14 cellular contexts compared by ENCODE assay signal in the genomic region with DNA sequence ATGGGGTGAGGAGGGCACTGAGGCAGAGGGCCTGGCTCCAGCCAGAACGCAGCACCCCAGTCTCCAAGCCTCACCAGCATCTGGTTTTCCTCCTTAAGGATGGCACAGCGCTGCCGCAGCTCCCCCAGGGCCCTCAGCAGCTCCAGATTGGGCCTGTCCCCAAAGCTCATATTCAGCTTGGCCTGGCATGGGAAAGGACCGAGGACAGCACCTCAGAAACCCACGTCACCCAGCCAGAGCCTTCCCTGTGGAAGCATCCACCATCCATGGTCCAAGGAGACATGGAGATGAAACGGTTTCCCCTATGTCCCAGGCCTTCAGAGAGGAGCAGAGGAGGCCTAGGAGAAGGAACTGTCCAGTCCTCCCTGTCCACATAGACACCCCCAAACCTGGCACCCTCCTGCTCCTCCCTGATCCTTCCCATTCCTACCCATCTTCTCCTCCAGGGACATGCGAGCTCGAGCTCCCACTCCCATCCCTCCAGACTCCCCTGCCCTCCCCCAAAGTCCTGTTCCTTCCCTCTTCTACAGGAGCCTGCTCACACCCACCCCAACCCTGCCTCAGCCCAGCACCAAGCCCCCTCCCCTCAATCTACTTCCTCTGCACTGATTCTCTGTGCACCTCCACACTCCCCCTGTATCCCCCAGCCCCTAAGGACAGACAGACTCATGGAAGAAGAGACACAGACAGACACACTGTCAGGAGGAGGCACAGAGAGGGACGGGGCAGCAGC. TPM values are rescaled to one million over a fixed set of nuclear protein-coding genes. Genes with fewer than 3 reads are reported as not detected.
A peak's percentile ranks its signal among the peaks of the same experiment; 100 is the strongest.
DNase-seq lines count a peak whose midpoint lies in the region; TF ChIP-seq lines count a peak whose summit lies in the region.
"Had no signal": no experiment of that assay in that cellular context is flagged by ENCODE, and none has a peak within 500 bp of the region (broad histone marks: within the 10 kb centered on the region; RNA-seq: fewer than 3 reads in every experiment).

No MANE protein-coding gene starts in this region.

- H3F3A ChIP-seq in Loucy (ENCODE audit: low read depth), result peaks cover 15% of the 10 kb centered on the region; the same call in 1 of the 2 replicates

- H3K27ac ChIP-seq in caudate nucleus (ENCODE audit: low read depth, low read length), result peak overlapping the region; percentile 85
- H3K27ac ChIP-seq: coronary artery, gastrocnemius medialis had no signal

- POLR2A ChIA-PET in activated CD4-positive, alpha-beta T cell treated with anti-CD3 and anti-CD28 coated beads, Interleukin-2, amount 10 ng/mL, durations not matched to agents 7 days and 5 days (lab: Charles Lee), result interaction anchor here (0.5 to 4.0 kb wide), 8 partner anchors 10 to 345 kb away, joined by 3 to 171 read pairs (median 13); a partner anchor contains a TSS

- H3K27me3 ChIP-seq in Loucy (ENCODE audit: insufficient read depth, low read length, poor library complexity, severe bottlenecking) (peaks cover 19% of the 10 kb centered on the region), MG63 (no peaks in the 10 kb centered on the region)

- peak overlapping the region; percentile 99 for H3K27ac Mint-ChIP-seq in activated CD4-positive, alpha-beta T cell treated with anti-CD3 and anti-CD28 coated beads, Interleukin-2, amount 10 ng/mL, durations not matched to agents 7 days and 5 days

- H3K4me1 ChIP-seq in Loucy (ENCODE audit: insufficient read depth, low read length, poor library complexity, severe bottlenecking), result peaks cover 28% of the 10 kb centered on the region

- H3K9me3 ChIP-seq in Loucy (ENCODE audit: insufficient read depth, low read depth, low read length), result no peaks in the 10 kb centered on the region
- H3K9me3 ChIP-seq in MG63, result no peaks in the 10 kb centered on the region
- H3K9me3 ChIP-seq: gastrocnemius medialis had no signal

- H3K4me2 ChIP-seq in Loucy (ENCODE audit: low read depth, low read length, poor library complexity, severe bottlenecking), result peak overlapping the region; percentile 90

- DNase-seq in activated CD4-positive, alpha-beta T cell treated with anti-CD3 and anti-CD28 coated beads, Interleukin-2, amount 10 ng/mL, durations not matched to agents 7 days and 5 days, result no peak
- no peak for DNase-seq in activated CD4-positive, alpha-beta T cell treated with anti-CD3 and anti-CD28 coated beads for 48 hours
- peak in 2 of 61 donors; percentile 17 to 34 for DNase-seq in caudate nucleus (lab: John Stamatoyannopoulos, UW)
- DNase-seq in posterior vena cava (ENCODE audit: low spot score), result peak; percentile 58
- DNase-seq in MG63, result no peak
- no peak for DNase-seq in NCI-H1694 treated with DMSO at 0.1 percent for 48 hours (lab: John Stamatoyannopoulos, UW)
- no peak for DNase-seq in NCI-H2107 treated with DMSO at 0.1 percent for 48 hours (lab: John Stamatoyannopoulos, UW; ENCODE audit: unreplicated experiment)
- DNase-seq: EL; gastrocnemius medialis; NCI-H2107; stimulated activated CD4-positive, alpha-beta T cell treated with anti-CD3 and anti-CD28 coated beads, Interleukin-2, amount 100 ng/mL, for 48 hours had no signal

- peaks cover 55% of the 10 kb centered on the region for H3K36me3 ChIP-seq in Loucy (ENCODE audit: insufficient read depth, low read length)
- no peaks in the 10 kb centered on the region for H3K36me3 ChIP-seq in MG63
- H3K36me3 ChIP-seq: gastrocnemius medialis had no signal

- no peak for TF ChIP-seq CTCF in Loucy (conservative IDR thresholded peaks at IDR 0.05; ENCODE audit: low read length)

- H2AFZ ChIP-seq in Loucy (ENCODE audit: low read length), result no peak overlapping the region

- H3K4me3 Mint-ChIP-seq in activated CD4-positive, alpha-beta T cell treated with anti-CD3 and anti-CD28 coated beads, Interleukin-2, amount 10 ng/mL, durations not matched to agents 7 days and 5 days, result peak overlapping the region; percentile 38

- H3K27me3 Mint-ChIP-seq in activated CD4-positive, alpha-beta T cell treated with anti-CD3 and anti-CD28 coated beads, Interleukin-2, amount 10 ng/mL, durations not matched to agents 7 days and 5 days, result peaks cover 4% of the 10 kb centered on the region

- H3K9ac ChIP-seq in Loucy (ENCODE audit: low read depth, low read length, poor library complexity, severe bottlenecking), result peak overlapping the region; percentile 12

- intact Hi-C loops in posterior vena cava (cut with DNase I), result no loop called here

- no peaks in the 10 kb centered on the region for H3K9me3 Mint-ChIP-seq in activated CD4-positive, alpha-beta T cell treated with anti-CD3 and anti-CD28 coated beads, Interleukin-2, amount 10 ng/mL, durations not matched to agents 7 days and 5 days

- peaks cover 88% of the 10 kb centered on the region for H4K20me1 ChIP-seq in Loucy (ENCODE audit: insufficient read depth, low read length, poor library complexity, severe bottlenecking)

- no peaks in the 10 kb centered on the region for H3K9me2 ChIP-seq in Loucy (replicated peaks; ENCODE audit: low read depth, low read length)

- CTCF ChIA-PET in activated CD4-positive, alpha-beta T cell treated with anti-CD3 and anti-CD28 coated beads, Interleukin-2, amount 10 ng/mL, durations not matched to agents 7 days and 5 days (lab: Charles Lee), result interaction anchor here (1.0 to 3.9 kb wide), 11 partner anchors 9 to 98 kb away, joined by 3 to 40 read pairs (median 5); a partner anchor contains a TSS

- peaks cover 79% of the 10 kb centered on the region for H3K79me2 ChIP-seq in Loucy (ENCODE audit: insufficient read depth, low read length)

- peaks cover 36% of the 10 kb centered on the region for H3K4me1 Mint-ChIP-seq in activated CD4-positive, alpha-beta T cell treated with anti-CD3 and anti-CD28 coated beads, Interleukin-2, amount 10 ng/mL, durations not matched to agents 7 days and 5 days

- peaks cover 34% of the 10 kb centered on the region for H3K36me3 Mint-ChIP-seq in activated CD4-positive, alpha-beta T cell treated with anti-CD3 and anti-CD28 coated beads, Interleukin-2, amount 10 ng/mL, durations not matched to agents 7 days and 5 days (ENCODE audit: low read depth)

- peak overlapping the region; percentile 99 for H3K4me3 ChIP-seq in Loucy (ENCODE audit: low read length, poor library complexity, severe bottlenecking)
- no peak overlapping the region for H3K4me3 ChIP-seq in MG63
- H3K4me3 ChIP-seq: coronary artery, gastrocnemius medialis had no signal

RNA-seq across cellular contexts. Expression of a gene that starts 1.8 kb away (rescaled TPM):
- 10 to 100 TPM; 44.1 to 57.5 TPM for total RNA-seq in activated CD4-positive, alpha-beta T cell treated with anti-CD3 and anti-CD28 coated beads, Interleukin-2, amount 10 ng/mL, durations not matched to agents 7 days and 5 days
- 1 to 10 TPM; 8.2 to 10.0 TPM for total RNA-seq in posterior vena cava
- total RNA-seq in MG63 (2014; rRNA removed; shearing (Covaris generic); ENCODE audit: low replicate concordance), result 7.0 and 31.1 TPM in 2 replicates

RNA-seq across cellular contexts. Expression of a gene that starts 25.2 kb away (rescaled TPM):
- total RNA-seq in activated CD4-positive, alpha-beta T cell treated with anti-CD3 and anti-CD28 coated beads, Interleukin-2, amount 10 ng/mL, durations not matched to agents 7 days and 5 days, result 10 to 100 TPM; 66.1 to 69.0 TPM
- 10 to 100 TPM; 48.4 to 50.1 TPM for total RNA-seq in posterior vena cava
- total RNA-seq in MG63 (2014; rRNA removed; shearing (Covaris generic); ENCODE audit: low replicate concordance), result 97.2 and 170 TPM in 2 replicates

RNA-seq across cellular contexts. Expression of a gene that starts 46.0 kb away (rescaled TPM):
- not detected for total RNA-seq in activated CD4-positive, alpha-beta T cell treated with anti-CD3 and anti-CD28 coated beads, Interleukin-2, amount 10 ng/mL, durations not matched to agents 7 days and 5 days
- total RNA-seq in posterior vena cava, result under 1 TPM; 0.74 to 0.86 TPM
- not detected in 2 replicates for total RNA-seq in MG63 (2014; rRNA removed; shearing (Covaris generic); ENCODE audit: low replicate concordance)
- total RNA-seq: HT1080 had no signal
